ENCODE assay signal across 8 cellular contexts in genomic region chr13:19586904-19587634, GRCh38. TPM values are rescaled to one million over a fixed set of nuclear protein-coding genes. Genes with fewer than 3 reads are reported as not detected.
DNase-seq lines count a peak whose midpoint lies in the region; FAIRE-seq and TF ChIP-seq lines count a peak whose summit lies in the region.

No MANE protein-coding gene starts in this region.

- intact Hi-C loops in tibial artery (cut with DNase I; ENCODE audit: low total_unique reads): no loop called here

- no peaks in the 10 kb centered on the region for H3K9me3 ChIP-seq in GM23248 (ENCODE audit: low read depth)
- no peaks in the 10 kb centered on the region for H3K9me3 ChIP-seq in MM.1S (replicated peaks; ENCODE audit: insufficient read depth, low read length)
- no peaks in the 10 kb centered on the region for H3K9me3 ChIP-seq in tibial artery

- H3K4me2 ChIP-seq in GM23248 (ENCODE audit: unreplicated experiment): no peak overlapping the region
- peak overlapping the region; percentile 66 for H3K4me2 ChIP-seq in MM.1S (ENCODE audit: low read depth, low read length)

- TF ChIP-seq CTCF in MM.1S (IDR thresholded peaks at IDR 0.05; ENCODE audit: low read length) (no peak), tibial artery (IDR thresholded peaks at IDR 0.05) (no peak)

- H4K20me1 ChIP-seq in GM23248 (ENCODE audit: insufficient read depth): no peaks in the 10 kb centered on the region
- H4K20me1 ChIP-seq in MM.1S (ENCODE audit: insufficient read depth, low read length): no peaks in the 10 kb centered on the region

- H3K79me2 ChIP-seq in GM23248 (ENCODE audit: insufficient read depth) (no peaks in the 10 kb centered on the region), MM.1S (ENCODE audit: low read length) (no peaks in the 10 kb centered on the region)

- peak; percentile 91 for FAIRE-seq in GM12892 (lab: Jason Lieb, UNC)

- no peaks in the 10 kb centered on the region for H3K36me3 ChIP-seq in GM23248 (ENCODE audit: low read depth)
- H3K36me3 ChIP-seq in MM.1S (replicated peaks; ENCODE audit: insufficient read depth, low read length): no peaks in the 10 kb centered on the region
- no peaks in the 10 kb centered on the region for H3K36me3 ChIP-seq in tibial artery

- no peaks in the 10 kb centered on the region for H3K27me3 ChIP-seq in GM23248 (replicated peaks; ENCODE audit: insufficient read depth)
- no peaks in the 10 kb centered on the region for H3K27me3 ChIP-seq in MM.1S (replicated peaks; ENCODE audit: insufficient read depth, low read length)
- no peaks in the 10 kb centered on the region for H3K27me3 ChIP-seq in tibial artery

- DNase-seq in GM12892 (ENCODE audit: insufficient read length) (peak; percentile 32), GM23248 (peak; percentile 26), MM.1S (peak; percentile 74), fibroblast of gingiva (ENCODE audit: low read depth) (peak; percentile 19), tibial artery (no peak), pons (ENCODE audit: low spot score) (no peak)
- DNase-seq in activated CD4-positive, alpha-beta T cell treated with anti-CD3 and anti-CD28 coated beads, Interleukin-2, amount 50 U/mL, for 1 hour: peak; percentile 62
- peak; percentile 80 for DNase-seq in stimulated activated CD4-positive, alpha-beta T cell treated with anti-CD3 and anti-CD28 coated beads, Interleukin-4, amount 100 ng/mL, for 24 hours

- H3K4me3 ChIP-seq in GM23248 (no peak overlapping the region), MM.1S (ENCODE audit: low read length) (peak overlapping the region; percentile 67), tibial artery (no peak overlapping the region)

- H3K27ac ChIP-seq in GM23248 (no peak overlapping the region), MM.1S (ENCODE audit: low read length) (peak overlapping the region; percentile 69), tibial artery (no peak overlapping the region)

- H2AFZ ChIP-seq in GM23248: peak overlapping the region; percentile 18; the same call in 1 of the 2 replicates
- peak overlapping the region; percentile 87 for H2AFZ ChIP-seq in MM.1S (ENCODE audit: low read length)

- no peaks in the 10 kb centered on the region for H3K4me1 ChIP-seq in GM23248 (ENCODE audit: insufficient read depth)
- no peaks in the 10 kb centered on the region for H3K4me1 ChIP-seq in MM.1S (ENCODE audit: low read length)
- no peaks in the 10 kb centered on the region for H3K4me1 ChIP-seq in tibial artery

- WGBS in GM23248 (ENCODE audit: low coverage in 1 of 2, low lambda C conversion rate in 2 of 2, missing lambda C conversion rate in 2 of 2), 2 experiments: 34% methylated on average over 14 to 17 of the region's 17 CpGs

- in situ Hi-C loops in GM23248 (cut with MboI): no loop called here

- H3K9me2 ChIP-seq in GM23248 (ENCODE audit: insufficient read depth): no peaks in the 10 kb centered on the region
- no peaks in the 10 kb centered on the region for H3K9me2 ChIP-seq in MM.1S (replicated peaks; ENCODE audit: insufficient read depth, low read length)

- H3K9ac ChIP-seq in GM23248 (no peak overlapping the region), MM.1S (ENCODE audit: low read length) (peak overlapping the region; percentile 29; the same call in 1 of the 2 replicates)

- H3F3A ChIP-seq in GM23248 (ENCODE audit: insufficient read depth) (no peaks in the 10 kb centered on the region), MM.1S (ENCODE audit: insufficient read depth, low read length) (no peaks in the 10 kb centered on the region)

- TF ChIP-seq POLR2A in GM12892 (IDR thresholded peaks at IDR 0.05; ENCODE audit: low read depth, low read length): no peak; the same call in 1 of the 2 replicates

RNA-seq across cellular contexts. Expression of gene TPTE2, which starts 25.7 kb away (rescaled TPM):
- polyA plus RNA-seq in GM12892 (2012; ENCODE audit: missing spikeins): 0.21 TPM
- not detected in 2 replicates for total RNA-seq in GM23248 (2014; rRNA removed; shearing (Covaris generic))
- polyA plus RNA-seq in GM23248 (2016; fragmentation: Nextera tagmentation; extraction: Ambion mirVana): not detected in 2 replicates

RNA-seq across cellular contexts. Expression of gene MPHOSPH8, which starts 46.4 kb away (rescaled TPM):
- 36.7 TPM for polyA plus RNA-seq in GM12892 (2012; ENCODE audit: missing spikeins)
- 11.1 and 11.3 TPM in 2 replicates for total RNA-seq in GM23248 (2014; rRNA removed; shearing (Covaris generic))
- 12.6 and 15.0 TPM in 2 replicates for polyA plus RNA-seq in GM23248 (2016; fragmentation: Nextera tagmentation; extraction: Ambion mirVana)

Comparison
In these comparisons a context has a peak if more than half of its experiments do, and no peak if none do; other contexts are left out.
1. DNase-seq: peak in GM12892 (single experiment), GM23248 (single experiment), MM.1S (single experiment), activated CD4-positive, alpha-beta T cell treated with anti-CD3 and anti-CD28 coated beads, Interleukin-2, amount 50 U/mL, for 1 hour (single experiment), fibroblast of gingiva (single experiment) and stimulated activated CD4-positive, alpha-beta T cell treated with anti-CD3 and anti-CD28 coated beads, Interleukin-4, amount 100 ng/mL, for 24 hours (single experiment); none in tibial artery (0 of 2) and pons (single experiment).